ENCODE assay signal across 8 cellular contexts in the genomic region with DNA sequence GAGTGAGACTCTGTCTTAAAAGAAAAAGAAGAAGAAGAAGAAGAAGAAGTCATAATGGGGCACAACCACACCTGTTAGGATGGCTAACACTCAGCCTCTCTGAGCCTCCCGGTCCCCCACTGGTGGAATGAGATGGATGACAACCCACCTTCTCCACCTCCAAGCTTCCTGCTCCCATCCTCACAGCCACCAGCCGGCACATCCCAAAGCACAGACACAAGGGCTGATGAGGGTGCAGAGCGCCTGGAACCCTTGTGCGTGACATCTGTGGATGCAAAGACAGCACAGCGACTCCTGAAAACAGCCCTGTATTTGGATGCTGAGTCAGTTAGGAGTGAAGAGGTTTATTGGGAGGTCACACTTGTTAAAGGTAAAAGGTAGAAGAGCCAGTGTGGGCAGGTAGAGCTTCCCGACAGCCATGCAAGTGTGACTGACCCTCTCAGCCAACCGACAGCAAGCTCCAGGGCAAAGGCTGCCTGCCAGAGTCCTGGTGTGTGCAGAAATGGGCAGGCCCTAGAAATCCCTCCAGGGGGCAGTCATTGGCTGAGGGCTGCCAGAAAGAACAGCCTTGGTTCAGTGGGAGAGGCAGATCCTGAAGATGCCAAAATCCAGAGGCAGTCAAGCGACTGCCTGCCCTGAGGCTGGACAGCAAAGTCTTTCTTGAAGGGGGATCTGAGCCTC. TPM values are rescaled to one million over a fixed set of nuclear protein-coding genes. Genes with fewer than 3 reads are reported as not detected.
DNase-seq lines count a peak whose midpoint lies in the region; ATAC-seq, FAIRE-seq and TF ChIP-seq lines count a peak whose summit lies in the region.

No MANE protein-coding gene starts in this region.

- no peak overlapping the region for H3K4me3 ChIP-seq in bronchial epithelial cell (ENCODE audit: low read depth, low read length)
- H3K4me3 ChIP-seq in Peyer's patch = no peak overlapping the region

- no peaks in the 10 kb centered on the region for H3K36me3 Mint-ChIP-seq in activated CD4-positive, alpha-beta T cell treated with anti-CD3 and anti-CD28 coated beads for 36 hours (ENCODE audit: low read depth)
- H3K36me3 Mint-ChIP-seq in neural crest cell (ENCODE audit: low read depth) = no peaks in the 10 kb centered on the region

- DNase-seq in activated CD4-positive, alpha-beta T cell treated with anti-CD3 and anti-CD28 coated beads for 36 hours = peak; percentile 28
- DNase-seq in activated CD4-positive, alpha-beta T cell treated with anti-CD3 and anti-CD28 coated beads for 4 hours = no peak
- DNase-seq in NCI-H1694 (lab: John Stamatoyannopoulos, UW) (peak; percentile 39), bronchial epithelial cell (ENCODE audit: low read depth) (peak; percentile 41), neural crest cell (ENCODE audit: low read depth, low spot score) (peak; percentile 29), Peyer's patch (no peak)
- DNase-seq in activated effector memory CD4-positive, alpha-beta T cell treated with Interleukin-2 at 50 U/mL for 16 hours = no peak
- DNase-seq in stimulated activated CD4-positive, alpha-beta T cell treated with anti-CD3 and anti-CD28 coated beads, Interleukin-2, amount 100 ng/mL, for 24 hours = no peak

- TF ChIP-seq CTCF in bronchial epithelial cell (IDR thresholded peaks at IDR 0.05; ENCODE audit: insufficient read depth, low read length, severe bottlenecking) (peak; percentile 74), neural crest cell (conservative IDR thresholded peaks at IDR 0.05) (peak; percentile 48), Peyer's patch (IDR thresholded peaks at IDR 0.05) (no peak)

- H3K4me3 Mint-ChIP-seq in activated CD4-positive, alpha-beta T cell treated with anti-CD3 and anti-CD28 coated beads for 36 hours = no peak overlapping the region
- H3K4me3 Mint-ChIP-seq in neural crest cell = no peak overlapping the region

- intact Hi-C loops in activated CD4-positive, alpha-beta T cell treated with anti-CD3 and anti-CD28 coated beads for 36 hours (cut with DNase I, micrococcal nuclease) = no loop called here

- no peak for TF ChIP-seq POLR2A in Peyer's patch (IDR thresholded peaks at IDR 0.05)

- H3K4me1 ChIP-seq in Peyer's patch = no peaks in the 10 kb centered on the region

- H3K9me3 Mint-ChIP-seq in activated CD4-positive, alpha-beta T cell treated with anti-CD3 and anti-CD28 coated beads for 36 hours (ENCODE audit: low read depth) = peaks cover 8% of the 10 kb centered on the region
- H3K9me3 Mint-ChIP-seq in neural crest cell = no peaks in the 10 kb centered on the region

- H3K27ac Mint-ChIP-seq in activated CD4-positive, alpha-beta T cell treated with anti-CD3 and anti-CD28 coated beads for 36 hours = no peak overlapping the region
- no peak overlapping the region for H3K27ac Mint-ChIP-seq in neural crest cell (ENCODE audit: unreplicated experiment)

- no peak for ATAC-seq in activated CD4-positive, alpha-beta T cell treated with anti-CD3 and anti-CD28 coated beads for 36 hours

- H3K27me3 ChIP-seq in bronchial epithelial cell (ENCODE audit: control insufficient read depth, insufficient read depth, low read length) (no peaks in the 10 kb centered on the region), Peyer's patch (no peaks in the 10 kb centered on the region)

- H3K27ac ChIP-seq in Peyer's patch = no peak overlapping the region

- CTCF ChIA-PET in activated CD4-positive, alpha-beta T cell treated with anti-CD3 and anti-CD28 coated beads for 36 hours (lab: Charles Lee) = interaction anchor here (1.1 kb wide), 1 partner anchor 25 kb away, joined by 3 read pairs; no protein-coding TSS in a partner anchor

- POLR2A ChIA-PET in activated CD4-positive, alpha-beta T cell treated with anti-CD3 and anti-CD28 coated beads for 36 hours (lab: Charles Lee) = no interaction called here

- no peaks in the 10 kb centered on the region for H3K4me1 Mint-ChIP-seq in activated CD4-positive, alpha-beta T cell treated with anti-CD3 and anti-CD28 coated beads for 36 hours
- H3K4me1 Mint-ChIP-seq in neural crest cell = no peaks in the 10 kb centered on the region

- H3K9me3 ChIP-seq in Peyer's patch = peaks cover 0 to 14% (median 0%) of the 10 kb centered on the region in 4 donors

- peak; percentile 36 for FAIRE-seq in bronchial epithelial cell (lab: Jason Lieb, UNC)

- no peaks in the 10 kb centered on the region for H3K36me3 ChIP-seq in bronchial epithelial cell (ENCODE audit: control insufficient read depth, insufficient read depth, low read length)
- H3K36me3 ChIP-seq in Peyer's patch = no peaks in the 10 kb centered on the region

- H3K27me3 Mint-ChIP-seq in activated CD4-positive, alpha-beta T cell treated with anti-CD3 and anti-CD28 coated beads for 36 hours = peaks cover 30% of the 10 kb centered on the region
- peaks cover 97% of the 10 kb centered on the region for H3K27me3 Mint-ChIP-seq in neural crest cell (ENCODE audit: low read depth)

RNA-seq across cellular contexts. Expression of a gene that starts 26.6 kb away (rescaled TPM):
- total RNA-seq in activated CD4-positive, alpha-beta T cell treated with anti-CD3 and anti-CD28 coated beads for 36 hours = 10 to 100 TPM; 13.0 to 14.6 TPM
- total RNA-seq in bronchial epithelial cell (4.7 and 8.3 TPM in 2 replicates), neural crest cell (9.4 and 9.8 TPM in 2 replicates), Peyer's patch (10 to 100 TPM; 23.1 to 41.2 (median 32.5) TPM)

Comparison
In these comparisons a context has a peak if more than half of its experiments do, and no peak if none do; other contexts are left out.
1. DNase-seq: peak in activated CD4-positive, alpha-beta T cell treated with anti-CD3 and anti-CD28 coated beads for 36 hours (single experiment), NCI-H1694 (single experiment), bronchial epithelial cell (single experiment) and neural crest cell (single experiment); none in activated CD4-positive, alpha-beta T cell treated with anti-CD3 and anti-CD28 coated beads for 4 hours (0 of 2), activated effector memory CD4-positive, alpha-beta T cell treated with Interleukin-2 at 50 U/mL for 16 hours (single experiment), stimulated activated CD4-positive, alpha-beta T cell treated with anti-CD3 and anti-CD28 coated beads, Interleukin-2, amount 100 ng/mL, for 24 hours (0 of 2) and Peyer's patch (0 of 3).
2. CTCF ChIP-seq: peak in bronchial epithelial cell (single experiment) and neural crest cell (single experiment); none in Peyer's patch (0 of 6).